1 cellular context compared by ENCODE assay signal in genomic region chr1:17232759-17233661, GRCh38.
TF ChIP-seq lines count a peak whose summit lies in the region.

No MANE protein-coding gene starts in this region.

TF ChIP-seq in A549, 52 proteins besides CTCF, POLR2A, EP300 and RAD21 (continued from another document):
- TF ChIP-seq ATOH8 (CRISPR knock-in tag; IDR thresholded peaks at IDR 0.05; ENCODE audit: low read depth) (no peak), JUN (IDR thresholded peaks at IDR 0.05) (peak; percentile 37 to 47; a peak in 2 of 5 replicates), ZSCAN20 (CRISPR knock-in tag; IDR thresholded peaks at IDR 0.05) (no peak), GATA3 (IDR thresholded peaks at IDR 0.05; ENCODE audit: borderline replicate concordance) (peak; percentile 82), PBX3 (IDR thresholded peaks at IDR 0.05) (0 out of 2 replicates have a peak, but pooled peaks have one; percentile 41)
TF ChIP-seq in A549: peak in this region for 12.
